In the genomic region with DNA sequence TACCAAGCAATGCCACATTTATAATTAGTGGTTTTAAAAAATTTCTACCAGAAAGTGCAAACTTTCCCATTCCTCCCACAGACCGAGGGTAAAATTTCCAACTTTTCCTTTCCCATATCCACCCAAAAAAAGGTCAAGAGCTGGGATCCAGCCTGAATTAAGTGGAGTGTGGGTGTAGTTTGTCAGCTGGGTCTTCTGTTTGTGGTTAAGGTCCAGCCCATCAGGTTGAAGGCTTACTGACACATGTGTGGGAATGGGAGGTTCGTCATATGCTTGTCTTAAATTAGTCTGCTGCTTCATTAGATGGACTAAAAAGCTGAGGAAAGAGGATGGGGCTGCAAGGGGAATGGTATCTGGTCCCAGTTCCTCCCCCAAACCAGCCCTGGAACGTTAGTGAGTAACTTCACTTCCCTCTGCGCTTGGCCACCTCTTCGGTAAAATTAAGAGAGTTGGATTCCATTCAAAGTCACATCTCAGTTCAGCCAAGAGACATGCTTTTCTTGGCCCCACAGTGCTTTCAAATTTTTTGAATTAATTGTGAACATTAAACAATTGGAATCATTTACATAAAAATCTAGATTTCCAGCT, we compare ENCODE assay signal across 20 cellular contexts. TPM values are rescaled to one million over a fixed set of nuclear protein-coding genes. Genes with fewer than 3 reads are reported as not detected.
DNase-seq lines count a peak whose midpoint lies in the region; ATAC-seq and TF ChIP-seq lines count a peak whose summit lies in the region.
"Had no signal": no experiment of that assay in that cellular context is flagged by ENCODE, and none has a peak within 500 bp of the region (broad histone marks: within the 10 kb centered on the region; RNA-seq: fewer than 3 reads in every experiment).

No MANE protein-coding gene starts in this region.

- no peak for TF ChIP-seq EP300 in esophagus muscularis mucosa (IDR thresholded peaks at IDR 0.05)
- TF ChIP-seq EP300 in ovary (IDR thresholded peaks at IDR 0.05): no peak

- in situ Hi-C loops in GM23248 (cut with MboI): no loop called here

- DNase-seq in GM23248 (no peak), esophagus muscularis mucosa (ENCODE audit: extremely low spot score) (peak; percentile 55), left ventricle myocardium superior (no peak), ovary (peak in 4 of 5 donors; percentile 23 to 39 (median 28))
- DNase-seq in stimulated activated CD4-positive, alpha-beta T cell treated with anti-CD3 and anti-CD28 coated beads, Interleukin-4, amount 100 ng/mL, for 24 hours: no peak
- no peak for DNase-seq in stimulated activated CD4-positive, alpha-beta T cell treated with anti-CD3 and anti-CD28 coated beads, Interleukin-2, amount 100 ng/mL, for 24 hours
- DNase-seq: CD4-positive, CD25-positive, alpha-beta regulatory T cell; EL; GF-D8; MG63; NCI-H1048; NCI-H1436 treated with DMSO at 0.1 percent for 48 hours; NCI-H1930; NCI-H510A had no signal

- H3K36me3 ChIP-seq in GM23248 (ENCODE audit: low read depth) (no peaks in the 10 kb centered on the region), esophagus muscularis mucosa (no peaks in the 10 kb centered on the region), ovary (no peaks in the 10 kb centered on the region)
- H3K36me3 ChIP-seq: MG63 had no signal

- H3K4me2 ChIP-seq in GM23248 (ENCODE audit: unreplicated experiment): no peak overlapping the region

- intact Hi-C loops in esophagus muscularis mucosa (cut with DNase I): no loop called here
- intact Hi-C loops in left ventricle myocardium superior (cut with micrococcal nuclease): no loop called here
- intact Hi-C loops in ovary (cut with DNase I): no loop called here

- H3K9ac ChIP-seq in GM23248: no peak overlapping the region

- no peaks in the 10 kb centered on the region for H3K9me2 ChIP-seq in GM23248 (ENCODE audit: insufficient read depth)

- ATAC-seq in left ventricle myocardium superior (peak; percentile 47), HG02623 (IDR thresholded peaks at IDR 0.05; ENCODE audit: unreplicated experiment) (no peak), HG03139 (IDR thresholded peaks at IDR 0.05; ENCODE audit: unreplicated experiment) (no peak)
- ATAC-seq: HepG2, K562 had no signal

- TF ChIP-seq CTCF in esophagus muscularis mucosa (IDR thresholded peaks at IDR 0.05): no peak
- TF ChIP-seq CTCF in ovary (IDR thresholded peaks at IDR 0.05): no peak

- no peak for TF ChIP-seq POLR2A in esophagus muscularis mucosa (IDR thresholded peaks at IDR 0.05; ENCODE audit: low read depth)
- no peak for TF ChIP-seq POLR2A in ovary (IDR thresholded peaks at IDR 0.05)

- 23 to 29% methylated on average over 5 of the region's 5 CpGs for WGBS in GM23248 (ENCODE audit: low coverage in 1 of 2, low lambda C conversion rate in 2 of 2, missing lambda C conversion rate in 2 of 2), 2 experiments
- 57% methylated on average over 5 of the region's 5 CpGs for WGBS in esophagus muscularis mucosa
- 10 to 16% (median 11%) methylated on average over 5 of the region's 5 CpGs for WGBS in ovary, 3 donors

- H3K27ac ChIP-seq in GM23248 (no peak overlapping the region), esophagus muscularis mucosa (replicated peaks in 1 of 4) (no peak overlapping the region), ovary (peak overlapping the region in 1 of 2 donors; percentile 13)
- H3K27ac ChIP-seq: RWPE1 had no signal

- H3K4me3 ChIP-seq in GM23248: no peak overlapping the region
- no peak overlapping the region for H3K4me3 ChIP-seq in esophagus muscularis mucosa
- H3K4me3 ChIP-seq in ovary: no peak overlapping the region
- H3K4me3 ChIP-seq: K562, MG63 had no signal

- H3K9me3 ChIP-seq in GM23248 (ENCODE audit: low read depth) (no peaks in the 10 kb centered on the region), esophagus muscularis mucosa (no peaks in the 10 kb centered on the region), ovary (no peaks in the 10 kb centered on the region)
- H3K9me3 ChIP-seq: MG63 had no signal

- no peaks in the 10 kb centered on the region for H3K79me2 ChIP-seq in GM23248 (ENCODE audit: insufficient read depth)

- H3K27me3 ChIP-seq in GM23248 (replicated peaks; ENCODE audit: insufficient read depth) (no peaks in the 10 kb centered on the region), esophagus muscularis mucosa (no peaks in the 10 kb centered on the region), ovary (no peaks in the 10 kb centered on the region)
- H3K27me3 ChIP-seq: MG63 had no signal

- peak overlapping the region; percentile 30; the same call in 1 of the 2 replicates for H2AFZ ChIP-seq in GM23248

- H4K20me1 ChIP-seq in GM23248 (ENCODE audit: insufficient read depth): no peaks in the 10 kb centered on the region

- no peaks in the 10 kb centered on the region for H3F3A ChIP-seq in GM23248 (ENCODE audit: insufficient read depth)

- H3K4me1 ChIP-seq in GM23248 (ENCODE audit: insufficient read depth): 0 out of 2 replicates have a peak, but pooled peaks cover 5% of the 10 kb centered on the region
- H3K4me1 ChIP-seq in esophagus muscularis mucosa: no peaks in the 10 kb centered on the region
- H3K4me1 ChIP-seq in ovary (ENCODE audit: insufficient read depth): peaks cover 6% of the 10 kb centered on the region

RNA-seq across cellular contexts. Expression of a gene that starts 59.0 kb away (rescaled TPM):
- 3.7 and 5.1 TPM in 2 replicates for total RNA-seq in GM23248 (2014; rRNA removed; shearing (Covaris generic))
- polyA plus RNA-seq in GM23248 (2016; fragmentation: Nextera tagmentation; extraction: Ambion mirVana) (1.4 TPM in 2 replicates), ovary (10 to 100 TPM; 12.6 to 16.1 TPM)
- total RNA-seq in esophagus muscularis mucosa (1 to 10 TPM; 4.1 to 9.1 (median 6.7) TPM), left ventricle myocardium superior (76.9 TPM), ovary (10 to 100 TPM; 20.1 to 54.2 (median 31.0) TPM)
- total RNA-seq: HepG2, LHCN-M2 had no signal
- polyA plus RNA-seq: HepG2 had no signal

Comparison
In these comparisons a context has a peak if more than half of its experiments do, and no peak if none do; other contexts are left out.
1. DNase-seq: peak in esophagus muscularis mucosa (single experiment) and ovary (4 of 5); none in GM23248 (single experiment), left ventricle myocardium superior (single experiment), stimulated activated CD4-positive, alpha-beta T cell treated with anti-CD3 and anti-CD28 coated beads, Interleukin-4, amount 100 ng/mL, for 24 hours (single experiment) and stimulated activated CD4-positive, alpha-beta T cell treated with anti-CD3 and anti-CD28 coated beads, Interleukin-2, amount 100 ng/mL, for 24 hours (0 of 2).